7 cellular contexts compared by ENCODE assay signal in the genomic region with DNA sequence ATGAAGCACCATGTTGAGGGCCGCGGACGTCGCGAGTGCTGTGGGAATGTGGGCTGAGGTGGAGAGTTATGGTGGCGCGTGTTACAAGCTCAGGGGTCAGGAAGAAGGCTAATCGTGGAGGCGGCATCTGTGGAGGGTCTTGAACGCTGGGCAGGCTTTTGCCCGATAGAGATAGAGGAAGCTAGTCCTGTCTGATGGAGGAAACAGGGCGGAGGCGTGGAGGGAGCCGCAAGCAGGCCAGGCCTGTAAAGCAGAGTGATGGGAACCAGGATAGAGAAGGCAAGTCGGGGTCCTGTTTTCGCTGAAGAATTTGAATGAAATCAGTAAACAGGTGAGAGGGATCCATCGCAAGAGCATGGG.
A peak's percentile ranks its signal among the peaks of the same experiment; 100 is the strongest.
DNase-seq lines count a peak whose midpoint lies in the region; TF ChIP-seq lines count a peak whose summit lies in the region.
"Not testable (repeated sequence)": the region's sequence is repeated elsewhere in the genome, so short reads cannot be mapped to it uniquely, and the experiment has no call there.

No MANE protein-coding gene starts in this region.

- peak overlapping the region; percentile 70 for H3K27ac Mint-ChIP-seq in activated naive CD4-positive, alpha-beta T cell treated with anti-CD3 and anti-CD28 coated beads for 36 hours
- peak overlapping the region; percentile 73 for H3K27ac Mint-ChIP-seq in dendritic cell treated with granulocyte-macrophage colony-stimulating factor and Interleukin-4, amounts not matched to agents 40 ng/mL and 50 ng/mL, for 4 days

- H3K4me3 Mint-ChIP-seq in activated naive CD4-positive, alpha-beta T cell treated with anti-CD3 and anti-CD28 coated beads for 36 hours, result peak overlapping the region; percentile 92
- H3K4me3 Mint-ChIP-seq in dendritic cell treated with granulocyte-macrophage colony-stimulating factor and Interleukin-4, amounts not matched to agents 40 ng/mL and 50 ng/mL, for 4 days, result peak overlapping the region; percentile 94

- not testable (repeated sequence) for H3K9ac ChIP-seq in mucosa of rectum (ENCODE audit: low read depth in 1 of 2, low read length in 2 of 2)

- H3K27ac ChIP-seq in Peyer's patch (peak overlapping the region; percentile 62 to 81 (median 72)), left ventricle myocardium inferior (replicated peaks) (peak overlapping the region; percentile 89), mucosa of rectum (ENCODE audit: low read depth in 2 of 2, low read length in 2 of 2) (peak overlapping the region; percentile 37 to 68), skin epidermis (peak overlapping the region; percentile 7 to 87 (median 77))

- TF ChIP-seq CTCF in GM12864 (IDR thresholded peaks at IDR 0.05; ENCODE audit: low read depth, low read length, missing control alignments); Peyer's patch (IDR thresholded peaks at IDR 0.05); left ventricle myocardium inferior (IDR thresholded peaks at IDR 0.05; ENCODE audit: borderline replicate concordance): not testable (repeated sequence)

- H3K4me1 Mint-ChIP-seq in activated naive CD4-positive, alpha-beta T cell treated with anti-CD3 and anti-CD28 coated beads for 36 hours (ENCODE audit: low read depth), result peaks cover 19% of the 10 kb centered on the region
- peaks cover 14% of the 10 kb centered on the region for H3K4me1 Mint-ChIP-seq in dendritic cell treated with granulocyte-macrophage colony-stimulating factor and Interleukin-4, amounts not matched to agents 40 ng/mL and 50 ng/mL, for 4 days (ENCODE audit: low read depth)

- not testable (repeated sequence) for H3K27me3 Mint-ChIP-seq in activated naive CD4-positive, alpha-beta T cell treated with anti-CD3 and anti-CD28 coated beads for 36 hours (ENCODE audit: low read depth); dendritic cell treated with granulocyte-macrophage colony-stimulating factor and Interleukin-4, amounts not matched to agents 40 ng/mL and 50 ng/mL, for 4 days

- not testable (repeated sequence) for TF ChIP-seq POLR2A in Peyer's patch (IDR thresholded peaks at IDR 0.05)

- H3K4me3 ChIP-seq in GM12864 (ENCODE audit: low read depth, low read length) (peak overlapping the region; percentile 88), Peyer's patch (peak overlapping the region; percentile 51 to 75 (median 64)), left ventricle myocardium inferior (peak overlapping the region; percentile 84), mucosa of rectum (ENCODE audit: low read length in 2 of 2) (peak overlapping the region; percentile 55 to 84), skin epidermis (peak overlapping the region; percentile 44 to 72 (median 67))

- H3K36me3 ChIP-seq in Peyer's patch; left ventricle myocardium inferior; mucosa of rectum (ENCODE audit: control insufficient read depth in 2 of 2, insufficient read depth in 2 of 2, low read length in 2 of 2): not testable (repeated sequence)

- not testable (repeated sequence) for H3K9me3 ChIP-seq in Peyer's patch; left ventricle myocardium inferior (replicated peaks); mucosa of rectum (ENCODE audit: control insufficient read depth in 2 of 2, low read length in 2 of 2)

- H3K27me3 ChIP-seq in Peyer's patch; left ventricle myocardium inferior (ENCODE audit: low read depth); mucosa of rectum (ENCODE audit: control insufficient read depth in 2 of 2, insufficient read depth in 2 of 2, low read length in 2 of 2): not testable (repeated sequence)

- intact Hi-C loops in activated naive CD4-positive, alpha-beta T cell treated with anti-CD3 and anti-CD28 coated beads for 36 hours (cut with micrococcal nuclease), result loop anchor here (2.0 kb wide), 1 partner anchor 1774 kb away; no protein-coding TSS in a partner anchor
- intact Hi-C loops in dendritic cell treated with granulocyte-macrophage colony-stimulating factor and Interleukin-4, amounts not matched to agents 40 ng/mL and 50 ng/mL, for 4 days (cut with micrococcal nuclease); left ventricle myocardium inferior (cut with micrococcal nuclease): not testable (repeated sequence)

- peaks cover 0 to 11% (median 3%) of the 10 kb centered on the region in 4 donors for H3K4me1 ChIP-seq in Peyer's patch
- H3K4me1 ChIP-seq in left ventricle myocardium inferior, result peaks cover 18% of the 10 kb centered on the region
- H3K4me1 ChIP-seq in mucosa of rectum (ENCODE audit: control insufficient read depth in 2 of 2, insufficient read depth in 2 of 2, low read length in 2 of 2), result not testable (repeated sequence)

- CTCF ChIA-PET in activated naive CD4-positive, alpha-beta T cell treated with anti-CD3 and anti-CD28 coated beads for 36 hours (lab: Charles Lee), result not testable (repeated sequence)

- H3K9me3 Mint-ChIP-seq in activated naive CD4-positive, alpha-beta T cell treated with anti-CD3 and anti-CD28 coated beads for 36 hours, result not testable (repeated sequence)
- peaks cover 18% of the 10 kb centered on the region for H3K9me3 Mint-ChIP-seq in dendritic cell treated with granulocyte-macrophage colony-stimulating factor and Interleukin-4, amounts not matched to agents 40 ng/mL and 50 ng/mL, for 4 days

- not testable (repeated sequence) for H3K36me3 Mint-ChIP-seq in activated naive CD4-positive, alpha-beta T cell treated with anti-CD3 and anti-CD28 coated beads for 36 hours (ENCODE audit: low read depth)
- H3K36me3 Mint-ChIP-seq in dendritic cell treated with granulocyte-macrophage colony-stimulating factor and Interleukin-4, amounts not matched to agents 40 ng/mL and 50 ng/mL, for 4 days (ENCODE audit: low read depth), result peaks cover 11% of the 10 kb centered on the region

- DNase-seq in GM12864 (ENCODE audit: low read depth); Peyer's patch; activated naive CD4-positive, alpha-beta T cell treated with anti-CD3 and anti-CD28 coated beads for 36 hours; left ventricle myocardium inferior: not testable (repeated sequence)
